ENCODE assay signal across 13 cellular contexts in genomic region chr3:30648670-30649357, GRCh38. TPM values are rescaled to one million over a fixed set of nuclear protein-coding genes. Genes with fewer than 3 reads are reported as not detected.
A peak's percentile ranks its signal among the peaks of the same experiment; 100 is the strongest.
DNase-seq lines count a peak whose midpoint lies in the region; ATAC-seq and TF ChIP-seq lines count a peak whose summit lies in the region.
"Had no signal": no experiment of that assay in that cellular context is flagged by ENCODE, and none has a peak within 500 bp of the region (broad histone marks: within the 10 kb centered on the region; RNA-seq: fewer than 3 reads in every experiment).

No MANE protein-coding gene starts in this region.

- peaks cover 83% of the 10 kb centered on the region for H3K4me1 Mint-ChIP-seq in activated CD4-positive, alpha-beta T cell treated with anti-CD3 and anti-CD28 coated beads, Interleukin-2, amount 10 ng/mL, durations not matched to agents 24 days and 14 days
- peaks cover 97 to 98% (median 98%) of the 10 kb centered on the region in 3 donors for H3K4me1 Mint-ChIP-seq in T-cell
- H3K4me1 Mint-ChIP-seq in stimulated activated memory B cell treated with anti-CD40 and anti-IgM and Interleukin-4, amounts not matched to agents 10 μg/mL and 1 μg/mL and 100 μg/mL, for 72 hours, result peaks cover 78% of the 10 kb centered on the region

- TF ChIP-seq CTCF in hepatocyte (IDR thresholded peaks at IDR 0.05; ENCODE audit: poor library complexity), result no peak

- H4K20me1 ChIP-seq in hepatocyte (ENCODE audit: insufficient read depth, poor library complexity, severe bottlenecking), result no peaks in the 10 kb centered on the region

- no peaks in the 10 kb centered on the region for H3K9me3 ChIP-seq in hepatocyte (ENCODE audit: low read depth)
- H3K9me3 ChIP-seq: adrenal gland, psoas muscle had no signal

- no peaks in the 10 kb centered on the region for H3K27me3 ChIP-seq in hepatocyte
- H3K27me3 ChIP-seq: adrenal gland had no signal

- peaks cover 3% of the 10 kb centered on the region for H3K9me3 Mint-ChIP-seq in activated CD4-positive, alpha-beta T cell treated with anti-CD3 and anti-CD28 coated beads, Interleukin-2, amount 10 ng/mL, durations not matched to agents 24 days and 14 days
- no peaks in the 10 kb centered on the region for H3K9me3 Mint-ChIP-seq in T-cell
- H3K9me3 Mint-ChIP-seq in stimulated activated memory B cell treated with anti-CD40 and anti-IgM and Interleukin-4, amounts not matched to agents 10 μg/mL and 1 μg/mL and 100 μg/mL, for 72 hours, result peaks cover 3% of the 10 kb centered on the region

- POLR2A ChIA-PET in T-cell (lab: Charles Lee), result no interaction called here

- ATAC-seq in T-cell (replicated peaks in 1 of 4), result no peak
- peak; percentile 38 for ATAC-seq in stimulated activated memory B cell treated with anti-CD40 and anti-IgM and Interleukin-4, amounts not matched to agents 10 μg/mL and 1 μg/mL and 100 μg/mL, for 72 hours

- H3K4me3 Mint-ChIP-seq in activated CD4-positive, alpha-beta T cell treated with anti-CD3 and anti-CD28 coated beads, Interleukin-2, amount 10 ng/mL, durations not matched to agents 24 days and 14 days, result peak overlapping the region; percentile 41
- H3K4me3 Mint-ChIP-seq in T-cell, result peak overlapping the region in 1 of 3 donors; percentile 76
- peak overlapping the region; percentile 6 for H3K4me3 Mint-ChIP-seq in stimulated activated memory B cell treated with anti-CD40 and anti-IgM and Interleukin-4, amounts not matched to agents 10 μg/mL and 1 μg/mL and 100 μg/mL, for 72 hours

- intact Hi-C loops in activated CD4-positive, alpha-beta T cell treated with anti-CD3 and anti-CD28 coated beads, Interleukin-2, amount 10 ng/mL, durations not matched to agents 24 days and 14 days (cut with micrococcal nuclease), result no loop called here

- peak overlapping the region; percentile 85 for H3K27ac Mint-ChIP-seq in activated CD4-positive, alpha-beta T cell treated with anti-CD3 and anti-CD28 coated beads, Interleukin-2, amount 10 ng/mL, durations not matched to agents 24 days and 14 days
- peak overlapping the region; percentile 77 to 95 for H3K27ac Mint-ChIP-seq in T-cell
- H3K27ac Mint-ChIP-seq in stimulated activated memory B cell treated with anti-CD40 and anti-IgM and Interleukin-4, amounts not matched to agents 10 μg/mL and 1 μg/mL and 100 μg/mL, for 72 hours, result peak overlapping the region; percentile 98

- no peak overlapping the region for H2AFZ ChIP-seq in hepatocyte

- H3K4me1 ChIP-seq in hepatocyte (ENCODE audit: insufficient read depth), result peaks cover 6% of the 10 kb centered on the region

- DNase-seq in activated CD4-positive, alpha-beta T cell treated with anti-CD3 and anti-CD28 coated beads, Interleukin-2, amount 10 ng/mL, durations not matched to agents 24 days and 14 days, result no peak
- no peak for DNase-seq in activated CD4-positive, alpha-beta T cell treated with anti-CD3 and anti-CD28 coated beads, Interleukin-2, amount 50 U/mL, for 48 hours
- DNase-seq in T-cell (no peak), hepatocyte (ENCODE audit: low spot score) (no peak), SK-N-DZ (ENCODE audit: low spot score) (no peak), superior temporal gyrus (ENCODE audit: extremely low spot score) (no peak), C1 segment of cervical spinal cord (lab: John Stamatoyannopoulos, UW) (no peak)
- DNase-seq: H7, islet precursor cell, NCI-H1092, psoas muscle had no signal

- H3K4me2 ChIP-seq in hepatocyte, result no peak overlapping the region

- H3K27ac ChIP-seq in hepatocyte, result peak overlapping the region; percentile 1
- H3K27ac ChIP-seq: psoas muscle had no signal

- CTCF ChIA-PET in T-cell (lab: Charles Lee), result interaction anchor here in 1 of 2 donors (0.7 kb wide), 1 partner anchor 106 kb away, joined by 3 read pairs; no protein-coding TSS in a partner anchor

- no peaks in the 10 kb centered on the region for H3K27me3 Mint-ChIP-seq in activated CD4-positive, alpha-beta T cell treated with anti-CD3 and anti-CD28 coated beads, Interleukin-2, amount 10 ng/mL, durations not matched to agents 24 days and 14 days
- H3K27me3 Mint-ChIP-seq in T-cell, result no peaks in the 10 kb centered on the region
- H3K27me3 Mint-ChIP-seq in stimulated activated memory B cell treated with anti-CD40 and anti-IgM and Interleukin-4, amounts not matched to agents 10 μg/mL and 1 μg/mL and 100 μg/mL, for 72 hours, result no peaks in the 10 kb centered on the region

- H3K9me2 ChIP-seq in hepatocyte (replicated peaks; ENCODE audit: insufficient read depth), result no peaks in the 10 kb centered on the region

- H3K79me2 ChIP-seq in hepatocyte, result peaks cover 16% of the 10 kb centered on the region

- peaks cover 79% of the 10 kb centered on the region for H3K36me3 Mint-ChIP-seq in activated CD4-positive, alpha-beta T cell treated with anti-CD3 and anti-CD28 coated beads, Interleukin-2, amount 10 ng/mL, durations not matched to agents 24 days and 14 days (ENCODE audit: low read depth)
- H3K36me3 Mint-ChIP-seq in T-cell, result peaks cover 68% of the 10 kb centered on the region
- H3K36me3 Mint-ChIP-seq in stimulated activated memory B cell treated with anti-CD40 and anti-IgM and Interleukin-4, amounts not matched to agents 10 μg/mL and 1 μg/mL and 100 μg/mL, for 72 hours, result peaks cover 78% of the 10 kb centered on the region

- H3K36me3 ChIP-seq in hepatocyte (replicated peaks; ENCODE audit: insufficient read depth, low read depth), result no peaks in the 10 kb centered on the region

- no peak overlapping the region for H3K4me3 ChIP-seq in hepatocyte
- H3K4me3 ChIP-seq: adrenal gland, psoas muscle had no signal

- WGBS in hepatocyte (ENCODE audit: low lambda C conversion rate, missing lambda C conversion rate), result 95% methylated on average over 5 of the region's 5 CpGs

RNA-seq across cellular contexts. Expression of gene TGFBR2, which starts 42.4 kb away (rescaled TPM):
- total RNA-seq in activated CD4-positive, alpha-beta T cell treated with anti-CD3 and anti-CD28 coated beads, Interleukin-2, amount 10 ng/mL, durations not matched to agents 24 days and 14 days, result 45.3 and 47.6 TPM in 2 replicates
- total RNA-seq in T-cell (100 to 1,000 TPM; 114 to 145 (median 127) TPM), hepatocyte (50.5 and 52.8 TPM in 2 replicates)
- polyA plus RNA-seq in hepatocyte, result 30.2 and 42.2 TPM in 2 replicates
- polyA plus RNA-seq in SK-N-DZ (2014; cell fraction: cytosol; rRNA removed), result 0.49 and 0.83 TPM in 2 replicates
- 0.53 and 1.6 TPM in 2 replicates for polyA plus RNA-seq in SK-N-DZ (2014; cell fraction: nucleus; rRNA removed)
